ENCODE assay signal across 16 cellular contexts in genomic region chr12:105325117-105325516, GRCh38.
"Had no signal": no experiment of that assay in that cellular context is flagged by ENCODE, and none has a peak within 500 bp of the region (broad histone marks: within the 10 kb centered on the region; RNA-seq: fewer than 3 reads in every experiment).

No MANE protein-coding gene starts in this region.

- H3K36me3 ChIP-seq: esophagus muscularis mucosa, lower lobe of right lung, tibial artery, vagina had no signal

- H3K27ac Mint-ChIP-seq: activated B cell treated with CpG ODN at 0.5 μM for 24 hours; activated naive CD4-positive, alpha-beta T cell treated with anti-CD3 and anti-CD28 coated beads, Interleukin-2, amount 50 U/mL, for 24 hours; activated T-helper 17 cell treated with anti-CD3 and anti-CD28 coated beads, Interleukin-2, amount 50 U/mL, for 72 hours had no signal

- H3K27ac ChIP-seq: esophagus muscularis mucosa, lower lobe of right lung, tibial artery, vagina had no signal

- H3K27me3 Mint-ChIP-seq: activated B cell treated with CpG ODN at 0.5 μM for 24 hours; activated naive CD4-positive, alpha-beta T cell treated with anti-CD3 and anti-CD28 coated beads, Interleukin-2, amount 50 U/mL, for 24 hours; activated T-helper 17 cell treated with anti-CD3 and anti-CD28 coated beads, Interleukin-2, amount 50 U/mL, for 72 hours had no signal

- H3K36me3 Mint-ChIP-seq: activated naive CD4-positive, alpha-beta T cell treated with anti-CD3 and anti-CD28 coated beads, Interleukin-2, amount 50 U/mL, for 24 hours had no signal

- H3K4me3 ChIP-seq: esophagus muscularis mucosa, lower lobe of right lung, tibial artery, vagina had no signal

- H3K27me3 ChIP-seq: tibial artery, vagina had no signal

- ATAC-seq: activated T-helper 17 cell treated with anti-CD3 and anti-CD28 coated beads, Interleukin-2, amount 50 U/mL, for 72 hours; lower lobe of right lung; right cardiac atrium had no signal

- H3K9me3 Mint-ChIP-seq: activated B cell treated with CpG ODN at 0.5 μM for 24 hours; activated naive CD4-positive, alpha-beta T cell treated with anti-CD3 and anti-CD28 coated beads, Interleukin-2, amount 50 U/mL, for 24 hours; activated T-helper 17 cell treated with anti-CD3 and anti-CD28 coated beads, Interleukin-2, amount 50 U/mL, for 72 hours had no signal

- DNase-seq: activated B cell treated with CpG ODN at 0.5 μM for 24 hours; activated CD4-positive, alpha-beta T cell treated with anti-CD3 and anti-CD28 coated beads, Interleukin-2, amount 50 U/mL, for 4 hours; anterior cingulate cortex; dermis blood vessel endothelial cell; foreskin fibroblast; left cardiac atrium; lower lobe of right lung; midbrain; posterior cingulate gyrus; right cardiac atrium; small intestine; tibial artery had no signal

- H3K4me3 Mint-ChIP-seq: activated B cell treated with CpG ODN at 0.5 μM for 24 hours; activated naive CD4-positive, alpha-beta T cell treated with anti-CD3 and anti-CD28 coated beads, Interleukin-2, amount 50 U/mL, for 24 hours; activated T-helper 17 cell treated with anti-CD3 and anti-CD28 coated beads, Interleukin-2, amount 50 U/mL, for 72 hours had no signal

- H3K9me3 ChIP-seq: esophagus muscularis mucosa, lower lobe of right lung, tibial artery, vagina had no signal
